ENCODE assay signal across 1 cellular context in the genomic region with DNA sequence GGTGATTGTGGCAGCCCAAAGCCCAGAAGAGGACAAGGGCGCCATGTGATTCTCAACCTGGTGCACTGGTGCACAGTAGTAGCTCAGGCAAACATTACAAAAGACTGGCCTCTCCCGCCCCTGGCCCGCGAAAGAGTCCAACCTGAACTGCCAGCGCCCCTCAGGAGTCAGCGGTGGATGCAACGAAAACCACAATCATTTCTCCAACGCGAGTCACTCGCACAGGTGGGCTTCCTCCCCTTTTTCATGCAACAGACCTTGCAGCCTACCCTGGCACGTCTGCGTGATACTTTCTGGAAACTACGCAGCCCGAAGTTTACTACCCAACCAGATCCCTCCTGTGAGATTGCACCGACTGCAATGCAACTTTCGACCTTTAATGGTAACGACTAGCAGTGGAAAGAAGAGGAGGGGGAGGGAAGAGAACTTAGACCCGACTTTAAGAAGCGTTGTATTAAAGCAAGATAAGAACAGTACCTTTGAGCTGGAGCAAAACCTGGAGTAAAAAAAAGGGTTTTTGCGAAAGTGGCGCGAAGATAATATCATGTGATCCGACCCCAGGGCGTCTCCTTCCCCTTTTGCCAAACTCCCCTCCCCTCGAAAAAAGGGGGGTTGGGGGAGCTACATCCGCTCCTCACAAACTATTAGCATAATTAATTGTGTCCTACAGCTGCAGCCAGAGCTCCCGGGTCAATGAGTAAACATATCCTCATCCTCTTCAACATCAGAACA.
TF ChIP-seq lines count a peak whose summit lies in the region.

No MANE protein-coding gene starts in this region.

TF ChIP-seq in WTC11, 78 proteins besides CTCF, POLR2A, EP300 and RAD21 (continued from another document):
- no peak for TF ChIP-seq HMGXB4 (CRISPR knock-in tag; IDR thresholded peaks at IDR 0.05)
- no peak for TF ChIP-seq ZNF396 (CRISPR knock-in tag; IDR thresholded peaks at IDR 0.05; ENCODE audit: borderline replicate concordance)
- TF ChIP-seq JAZF1 (CRISPR knock-in tag; IDR thresholded peaks at IDR 0.05) = no peak
- TF ChIP-seq, protein P1, sequence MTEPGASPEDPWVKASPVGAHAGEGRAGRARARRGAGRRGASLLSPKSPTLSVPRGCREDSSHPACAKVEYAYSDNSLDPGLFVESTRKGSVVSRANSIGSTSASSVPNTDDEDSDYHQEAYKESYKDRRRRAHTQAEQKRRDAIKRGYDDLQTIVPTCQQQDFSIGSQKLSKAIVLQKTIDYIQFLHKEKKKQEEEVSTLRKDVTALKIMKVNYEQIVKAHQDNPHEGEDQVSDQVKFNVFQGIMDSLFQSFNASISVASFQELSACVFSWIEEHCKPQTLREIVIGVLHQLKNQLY (CRISPR knock-in tag; IDR thresholded peaks at IDR 0.05) = no peak
- no peak for TF ChIP-seq ZNF671 (CRISPR knock-in tag; IDR thresholded peaks at IDR 0.05)
- no peak for TF ChIP-seq GRHL2 (CRISPR knock-in tag; IDR thresholded peaks at IDR 0.05; ENCODE audit: insufficient replicate concordance, severe bottlenecking)
- no peak for TF ChIP-seq IRF1 (CRISPR knock-in tag; IDR thresholded peaks at IDR 0.05)
- TF ChIP-seq, protein P2, sequence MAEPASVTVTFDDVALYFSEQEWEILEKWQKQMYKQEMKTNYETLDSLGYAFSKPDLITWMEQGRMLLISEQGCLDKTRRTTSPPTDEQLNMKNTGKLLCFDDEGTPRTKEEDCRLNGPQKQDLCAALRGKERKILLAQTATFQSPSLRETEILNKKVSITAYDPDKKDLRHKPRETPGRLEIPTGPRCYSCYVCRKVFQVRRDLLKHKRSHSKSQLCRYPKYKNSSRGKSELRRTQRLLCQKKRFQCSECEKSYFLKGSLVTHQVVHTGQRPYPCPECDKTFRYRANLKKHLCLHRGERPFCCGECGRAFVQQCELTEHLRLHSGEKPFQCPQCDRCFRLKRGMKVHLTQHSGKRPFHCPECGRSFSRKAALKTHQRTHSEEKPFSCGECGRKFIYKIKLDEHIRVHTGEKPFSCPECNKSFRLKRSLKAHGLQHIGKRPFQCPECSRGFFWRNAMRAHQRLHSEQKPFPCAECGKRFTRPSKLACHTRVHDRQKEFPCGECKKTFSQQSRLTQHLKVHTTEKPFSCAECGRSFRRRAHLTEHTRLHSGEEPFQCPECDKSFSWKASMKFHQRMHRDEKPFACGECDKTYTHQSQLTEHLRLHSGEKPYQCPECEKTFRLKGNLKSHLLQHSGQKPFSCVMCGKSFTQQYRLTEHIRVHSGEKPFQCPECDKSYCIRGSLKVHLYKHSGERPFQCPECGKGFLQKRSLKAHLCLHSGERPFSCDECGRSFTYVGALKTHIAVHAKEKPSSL (CRISPR knock-in tag; conservative IDR thresholded peaks at IDR 0.05) = no peak
- no peak for TF ChIP-seq FOXP1 (CRISPR knock-in tag; IDR thresholded peaks at IDR 0.05; ENCODE audit: borderline replicate concordance)
- TF ChIP-seq, protein P3, sequence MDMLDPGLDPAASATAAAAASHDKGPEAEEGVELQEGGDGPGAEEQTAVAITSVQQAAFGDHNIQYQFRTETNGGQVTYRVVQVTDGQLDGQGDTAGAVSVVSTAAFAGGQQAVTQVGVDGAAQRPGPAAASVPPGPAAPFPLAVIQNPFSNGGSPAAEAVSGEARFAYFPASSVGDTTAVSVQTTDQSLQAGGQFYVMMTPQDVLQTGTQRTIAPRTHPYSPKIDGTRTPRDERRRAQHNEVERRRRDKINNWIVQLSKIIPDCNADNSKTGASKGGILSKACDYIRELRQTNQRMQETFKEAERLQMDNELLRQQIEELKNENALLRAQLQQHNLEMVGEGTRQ (CRISPR knock-in tag; IDR thresholded peaks at IDR 0.05) = peak; percentile 71
- 0 out of 2 replicates have a peak, but pooled peaks have one; percentile 34 for TF ChIP-seq E2F1 (CRISPR knock-in tag; IDR thresholded peaks at IDR 0.05)
- TF ChIP-seq, protein P4, sequence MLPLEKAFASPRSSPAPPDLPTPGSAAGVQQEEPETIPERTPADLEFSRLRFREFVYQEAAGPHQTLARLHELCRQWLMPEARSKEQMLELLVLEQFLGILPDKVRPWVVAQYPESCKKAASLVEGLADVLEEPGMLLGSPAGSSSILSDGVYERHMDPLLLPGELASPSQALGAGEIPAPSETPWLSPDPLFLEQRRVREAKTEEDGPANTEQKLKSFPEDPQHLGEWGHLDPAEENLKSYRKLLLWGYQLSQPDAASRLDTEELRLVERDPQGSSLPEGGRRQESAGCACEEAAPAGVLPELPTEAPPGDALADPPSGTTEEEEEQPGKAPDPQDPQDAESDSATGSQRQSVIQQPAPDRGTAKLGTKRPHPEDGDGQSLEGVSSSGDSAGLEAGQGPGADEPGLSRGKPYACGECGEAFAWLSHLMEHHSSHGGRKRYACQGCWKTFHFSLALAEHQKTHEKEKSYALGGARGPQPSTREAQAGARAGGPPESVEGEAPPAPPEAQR (CRISPR knock-in tag; IDR thresholded peaks at IDR 0.05) = no peak
- no peak for TF ChIP-seq CBFB (CRISPR knock-in tag; IDR thresholded peaks at IDR 0.05; ENCODE audit: low read depth)
- no peak for TF ChIP-seq E2F4 (CRISPR knock-in tag; IDR thresholded peaks at IDR 0.05; ENCODE audit: borderline replicate concordance, low read depth)
- no peak for TF ChIP-seq CREB1 (CRISPR knock-in tag; IDR thresholded peaks at IDR 0.05)
TF ChIP-seq in WTC11: peak in this region for 4.
